Comparison of ENCODE assay signal across 8 cellular contexts in the genomic region with DNA sequence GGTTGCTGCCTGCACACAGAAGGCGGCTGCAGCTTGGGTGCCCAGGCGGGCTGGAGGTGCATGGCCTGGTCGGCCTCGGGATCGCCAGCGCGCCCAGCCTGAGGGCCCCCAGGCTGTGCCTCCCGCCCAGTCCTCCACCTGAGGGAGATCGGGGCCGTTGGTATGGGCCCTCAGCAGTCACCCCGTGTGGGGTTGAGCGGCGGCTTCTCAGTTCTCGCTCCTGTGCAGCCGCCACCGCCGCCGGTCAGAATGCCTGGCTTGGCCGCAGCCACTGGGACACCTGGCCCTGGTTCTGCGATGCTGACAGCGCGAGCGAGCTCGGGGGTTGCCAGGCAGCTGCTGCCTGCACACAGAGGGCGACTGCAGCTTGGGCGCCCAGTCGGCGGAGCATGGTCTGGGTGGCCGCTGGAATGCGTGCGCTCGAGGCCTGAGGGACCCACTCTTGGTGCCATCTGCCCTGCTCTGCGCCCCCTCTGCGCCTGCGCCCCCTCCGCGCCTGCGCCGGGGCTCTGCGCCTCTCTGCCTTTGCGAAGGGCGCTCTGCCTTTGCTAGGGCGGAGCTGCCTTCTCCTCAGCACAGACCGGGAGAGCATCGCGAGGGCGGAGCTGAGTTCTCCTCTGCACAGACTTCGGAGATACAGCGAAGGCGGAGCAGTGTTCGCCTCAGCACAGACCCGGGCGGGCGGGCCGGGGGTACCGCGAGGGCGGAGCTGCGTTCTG.
A peak's percentile ranks its signal among the peaks of the same experiment; 100 is the strongest.
DNase-seq lines count a peak whose midpoint lies in the region; ATAC-seq and TF ChIP-seq lines count a peak whose summit lies in the region.
"Not testable (repeated sequence)": the region's sequence is repeated elsewhere in the genome, so short reads cannot be mapped to it uniquely, and the experiment has no call there.

No MANE protein-coding gene starts in this region.

- H3K4me3 ChIP-seq in HAP-1 (peak overlapping the region; percentile 34), IMR-90 (ENCODE audit: insufficient read depth, low read depth, low read length) (peak overlapping the region; percentile 44), retinal pigment epithelial cell (ENCODE audit: low read length) (peak overlapping the region; percentile 37), thyroid gland (replicated peaks in 1 of 3) (peak overlapping the region in 1 of 3 donors; percentile 24)

- not testable (repeated sequence) for H3K9me3 ChIP-seq in HAP-1; IMR-90 (ENCODE audit: control insufficient read depth, insufficient read depth, low read length); thyroid gland

- H3K23ac ChIP-seq in IMR-90 (ENCODE audit: low read depth, low read length): not testable (repeated sequence)

- POLR2A ChIA-PET in IMR-90 (lab: Charles Lee; ENCODE audit: unreplicated experiment): not testable (repeated sequence)

- TF ChIP-seq RAD21 in IMR-90 (IDR thresholded peaks at IDR 0.05; ENCODE audit: low read length): not testable (repeated sequence)

- H3K4me2 ChIP-seq in IMR-90 (ENCODE audit: low read depth, low read length): peak overlapping the region; percentile 72; the same call in 1 of the 2 replicates

- DNase-seq in GM13976 (ENCODE audit: low spot score): peak; percentile 76
- peak; percentile 66 to 89 for DNase-seq in HAP-1 (ENCODE audit: low spot score in 2 of 2)
- DNase-seq in IMR-90: peak; percentile 31
- peak; percentile 62 to 67 for DNase-seq in activated CD4-positive, alpha-beta T cell treated with anti-CD3 and anti-CD28 coated beads, Interleukin-2, amount 50 U/mL, for 4 hours
- peak; percentile 67 for DNase-seq in central memory CD4-positive, alpha-beta T cell
- DNase-seq in iPS-NIHi11 (ENCODE audit: low spot score): peak; percentile 46
- peak; percentile 30 for DNase-seq in retinal pigment epithelial cell (ENCODE audit: low read depth)
- peak; percentile 68 to 72 for DNase-seq in thyroid gland

- H2AK5ac ChIP-seq in IMR-90 (ENCODE audit: low read depth, low read length): not testable (repeated sequence)

- CTCF ChIA-PET in IMR-90 (lab: Yijun Ruan, JAX): not testable (repeated sequence)

- H2AK9ac ChIP-seq in IMR-90 (replicated peaks; ENCODE audit: low read depth, low read length, poor library complexity): not testable (repeated sequence)

- intact Hi-C loops in IMR-90 (cut with micrococcal nuclease); thyroid gland (cut with DNase I): not testable (repeated sequence)

- not testable (repeated sequence) for H2BK120ac ChIP-seq in IMR-90 (ENCODE audit: low read depth, low read length)

- H4K20me1 ChIP-seq in IMR-90 (ENCODE audit: insufficient read depth, low read length): not testable (repeated sequence)

- not testable (repeated sequence) for H3K27me3 ChIP-seq in HAP-1 (ENCODE audit: low read depth); IMR-90 (ENCODE audit: control insufficient read depth, insufficient read depth, low read length); thyroid gland

- not testable (repeated sequence) for H4K91ac ChIP-seq in IMR-90 (ENCODE audit: insufficient read depth, low read depth, low read length)

- WGBS in IMR-90 (ENCODE audit: extremely low coverage in 2 of 2, insufficient read length in 1 of 2), 2 experiments: 6% methylated on average over 9 of the region's 59 CpGs; no CpG with 5 or more reads in 1 of the 2 experiments
- WGBS in thyroid gland, 2 donors: 0% methylated on average over 7 of the region's 59 CpGs; no CpG with 5 or more reads in 1 of the 2 donors

- not testable (repeated sequence) for H2BK5ac ChIP-seq in IMR-90 (ENCODE audit: low read depth, low read length, poor library complexity, severe bottlenecking)

- TF ChIP-seq POLR2A in IMR-90 (IDR thresholded peaks at IDR 0.05; ENCODE audit: low read depth, low read length): not testable (repeated sequence)
- TF ChIP-seq POLR2A in thyroid gland (IDR thresholded peaks at IDR 0.05): peak in 1 of 2 donors; percentile 54

- H3K14ac ChIP-seq in IMR-90 (replicated peaks; ENCODE audit: low read depth, low read length): not testable (repeated sequence)

- not testable (repeated sequence) for H4K8ac ChIP-seq in IMR-90 (ENCODE audit: low read depth in 2 of 2, low read length in 2 of 2)

- TF ChIP-seq CTCF in GM13976 (IDR thresholded peaks at IDR 0.05; ENCODE audit: borderline replicate concordance, control extremely low read depth, extremely low read depth, insufficient read depth, missing control alignments); IMR-90 (conservative IDR thresholded peaks at IDR 0.05; ENCODE audit: low read depth, low read length); retinal pigment epithelial cell (conservative IDR thresholded peaks at IDR 0.05; ENCODE audit: low read depth, low read length); thyroid gland (IDR thresholded peaks at IDR 0.05): not testable (repeated sequence)

- H3K4ac ChIP-seq in IMR-90 (ENCODE audit: low read depth, low read length): not testable (repeated sequence)

- peak overlapping the region; percentile 32 for H2AFZ ChIP-seq in IMR-90 (replicated peaks; ENCODE audit: low read length, poor library complexity)

- H4K5ac ChIP-seq in IMR-90 (ENCODE audit: low read depth, low read length): not testable (repeated sequence)

- not testable (repeated sequence) for H3K9me1 ChIP-seq in IMR-90 (ENCODE audit: insufficient read depth, low read length)

- not testable (repeated sequence) for H3K27ac ChIP-seq in IMR-90 (ENCODE audit: insufficient read depth, low read length); thyroid gland

- not testable (repeated sequence) for H2BK20ac ChIP-seq in IMR-90 (ENCODE audit: low read depth, low read length)

- not testable (repeated sequence) for H3K79me1 ChIP-seq in IMR-90 (ENCODE audit: low read depth in 1 of 2, low read length in 2 of 2)

- dilution Hi-C loops in IMR-90 (cut with HindIII; ENCODE audit: low sequenced_read_pairs, unreplicated experiment): not testable (repeated sequence)

- not testable (repeated sequence) for H3K4me1 ChIP-seq in HAP-1; IMR-90 (ENCODE audit: control insufficient read depth, insufficient read depth, low read length); thyroid gland

- H3K9ac ChIP-seq in IMR-90 (ENCODE audit: low read depth, low read length): not testable (repeated sequence)

- H3K36me3 ChIP-seq in HAP-1 (replicated peaks); IMR-90 (ENCODE audit: control insufficient read depth, insufficient read depth, low read length); thyroid gland: not testable (repeated sequence)

- not testable (repeated sequence) for H2BK15ac ChIP-seq in IMR-90 (ENCODE audit: low read depth, low read length)

- in situ Hi-C loops in GM13976 (cut with MboI; ENCODE audit: low sequenced_read_pairs, unreplicated experiment); HAP-1 (cut with MboI; ENCODE audit: low sequenced_read_pairs); IMR-90 (cut with MboI; ENCODE audit: low sequenced_read_pairs): not testable (repeated sequence)

- not testable (repeated sequence) for H3K18ac ChIP-seq in IMR-90 (ENCODE audit: low read depth, low read length)

- ATAC-seq in IMR-90 (ENCODE audit: low read depth): peak; percentile 100

- H3K56ac ChIP-seq in IMR-90 (ENCODE audit: extremely low read depth, insufficient read depth, low read length): not testable (repeated sequence)

- not testable (repeated sequence) for BruUV-seq in IMR-90 (replicated peaks; lab: Mats Ljungman, UMichigan)
